10 cellular contexts compared by ENCODE assay signal in the genomic region with DNA sequence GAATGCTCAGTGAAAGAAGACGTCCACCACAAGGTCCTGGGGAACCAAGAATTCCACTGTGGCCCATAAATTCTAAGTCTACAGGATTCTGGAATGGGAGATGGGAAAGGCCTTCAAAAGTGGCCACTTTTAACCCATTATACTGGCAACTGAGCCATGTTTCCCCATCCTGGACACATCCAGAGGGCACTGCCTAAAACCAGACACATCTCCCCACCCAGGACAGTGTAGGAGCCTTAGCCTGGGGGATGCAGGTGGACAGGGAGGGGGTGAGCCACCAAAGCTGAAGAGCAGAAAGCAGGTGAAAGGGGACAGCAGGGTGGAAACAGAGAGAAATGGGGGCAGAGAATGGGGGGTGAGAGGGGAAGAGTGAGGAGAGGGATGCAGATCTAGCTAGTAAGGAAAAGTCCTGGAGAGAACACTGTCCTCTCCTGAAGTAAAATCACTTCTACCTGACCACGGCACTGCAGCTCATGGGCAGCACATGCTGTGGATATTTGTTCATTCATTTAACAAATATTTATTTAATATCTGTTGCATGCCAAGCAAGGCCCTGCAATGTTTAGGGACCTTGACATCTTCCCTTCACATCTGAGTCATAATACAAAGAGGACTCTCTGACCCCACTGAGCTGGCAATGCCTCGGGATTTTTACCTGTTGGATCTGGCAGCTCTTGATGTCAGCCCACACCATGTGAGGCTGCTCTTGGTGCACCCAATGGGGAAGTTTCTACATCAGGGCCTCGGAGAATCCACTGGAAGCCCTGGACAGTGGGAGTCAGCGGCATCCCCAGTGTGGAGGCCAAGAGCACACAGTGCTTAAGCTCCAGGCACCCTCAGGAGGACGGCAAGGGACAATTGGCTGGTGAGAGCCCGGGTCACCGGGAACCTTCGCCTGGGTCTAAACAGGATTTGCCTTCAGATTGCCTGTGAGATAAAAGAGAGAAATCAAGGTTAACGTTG. TPM values are rescaled to one million over a fixed set of nuclear protein-coding genes. Genes with fewer than 3 reads are reported as not detected.
DNase-seq lines count a peak whose midpoint lies in the region; ATAC-seq and TF ChIP-seq lines count a peak whose summit lies in the region.
"Not testable (repeated sequence)": the region's sequence is repeated elsewhere in the genome, so short reads cannot be mapped to it uniquely, and the experiment has no call there.
"Had no signal": no experiment of that assay in that cellular context is flagged by ENCODE, and none has a peak within 500 bp of the region (broad histone marks: within the 10 kb centered on the region; RNA-seq: fewer than 3 reads in every experiment).

No MANE protein-coding gene starts in this region.

- H3K14ac ChIP-seq in neuronal stem cell (ENCODE audit: low read length), result not testable (repeated sequence)

- H4K91ac ChIP-seq in neuronal stem cell (ENCODE audit: low read depth, low read length, poor library complexity), result not testable (repeated sequence)

- H3K23ac ChIP-seq in neuronal stem cell (ENCODE audit: low read depth, low read length, poor library complexity), result not testable (repeated sequence)

- H4K20me1 ChIP-seq in BLaER1 treated with 17β-estradiol and CSF1 and Interleukin-3, amounts not matched to agents 10 nM and 100 nM, result peaks cover 0 to 36% (median 18%) of the 10 kb centered on the region in 11 experiments; a peak in 11 of 22 replicates
- H4K20me1 ChIP-seq in Karpas-422 (ENCODE audit: insufficient read depth, low read depth, low read length), result not testable (repeated sequence)

- H3K18ac ChIP-seq in neuronal stem cell (ENCODE audit: low read length), result not testable (repeated sequence)

- H2BK5ac ChIP-seq in neuronal stem cell (ENCODE audit: low read length), result not testable (repeated sequence)

- H2BK12ac ChIP-seq in neuronal stem cell (ENCODE audit: low read length), result not testable (repeated sequence)

- H3K27me3 ChIP-seq in BLaER1 treated with 17β-estradiol and CSF1 and Interleukin-3, amounts not matched to agents 10 nM and 100 nM, result peaks cover 0 to 15% (median 11%) of the 10 kb centered on the region in 11 experiments; a peak in 11 of 22 replicates
- H3K27me3 ChIP-seq in Karpas-422 (ENCODE audit: low read length); RWPE2 (ENCODE audit: insufficient read depth, poor library complexity, severe bottlenecking); neuronal stem cell (ENCODE audit: control insufficient read depth in 3 of 3, insufficient read depth in 3 of 3, low read depth in 1 of 3, low read length in 3 of 3); suprapubic skin: not testable (repeated sequence)

- TF ChIP-seq EP300 in suprapubic skin (IDR thresholded peaks at IDR 0.05), result not testable (repeated sequence)

- H3K4me3 ChIP-seq in BLaER1 treated with 17β-estradiol and CSF1 and Interleukin-3, amounts not matched to agents 10 nM and 100 nM; Karpas-422 (ENCODE audit: low read length); RWPE2 (ENCODE audit: severe bottlenecking); coronary artery; neuronal stem cell (ENCODE audit: low read length in 2 of 2); suprapubic skin: not testable (repeated sequence)

- not testable (repeated sequence) for H2AFZ ChIP-seq in Karpas-422 (ENCODE audit: low read length); neuronal stem cell (ENCODE audit: low read length)

- peak overlapping the region; percentile 1 for H2BK120ac ChIP-seq in neuronal stem cell (ENCODE audit: low read depth, low read length)

- DNase-seq in Karpas-422, result peak; percentile 44
- DNase-seq in RWPE2 (ENCODE audit: low spot score), result peak; percentile 80
- peak; percentile 59 for DNase-seq in activated CD8-positive, alpha-beta memory T cell treated with anti-CD3 and anti-CD28 coated beads, Interleukin-2, amount 50 U/mL, for 48 hours
- peak; percentile 81 for DNase-seq in coronary artery (ENCODE audit: low spot score)
- peak; percentile 98 for DNase-seq in left lobe of liver (ENCODE audit: low spot score)
- not testable (repeated sequence) for DNase-seq in neuronal stem cell (ENCODE audit: low spot score)
- peak; percentile 81 to 86 for DNase-seq in suprapubic skin (ENCODE audit: low spot score in 2 of 2)

- H3K27ac ChIP-seq in BLaER1 treated with 17β-estradiol and CSF1 and Interleukin-3, amounts not matched to agents 10 nM and 100 nM, result 0 out of 22 replicates have a peak overlapping the region, but pooled peaks of 1 of the 11 experiments have one; percentile 1
- H3K27ac ChIP-seq in Karpas-422 (ENCODE audit: low read length); RWPE2 (ENCODE audit: poor library complexity, severe bottlenecking); coronary artery; neuronal stem cell (replicated peaks; ENCODE audit: low read length); suprapubic skin: not testable (repeated sequence)

- H3K9me2 ChIP-seq in Karpas-422 (replicated peaks; ENCODE audit: insufficient read depth, low read length), result not testable (repeated sequence)

- H2AK5ac ChIP-seq in neuronal stem cell (ENCODE audit: low read depth, low read length), result not testable (repeated sequence)

- not testable (repeated sequence) for TF ChIP-seq POLR2A in suprapubic skin (IDR thresholded peaks at IDR 0.05)

- not testable (repeated sequence) for H3K9ac ChIP-seq in BLaER1 treated with 17β-estradiol and CSF1 and Interleukin-3, amounts not matched to agents 10 nM and 100 nM; Karpas-422 (ENCODE audit: low read length); neuronal stem cell (ENCODE audit: low read depth, low read length, poor library complexity)

- not testable (repeated sequence) for H2BK15ac ChIP-seq in neuronal stem cell (ENCODE audit: low read length)

- not testable (repeated sequence) for H3K9me3 ChIP-seq in BLaER1 treated with 17β-estradiol and CSF1 and Interleukin-3, amounts not matched to agents 10 nM and 100 nM (replicated peaks in 1 of 11); Karpas-422 (ENCODE audit: low read length); RWPE2 (ENCODE audit: severe bottlenecking); neuronal stem cell (replicated peaks in 1 of 2; ENCODE audit: control insufficient read depth in 2 of 2, insufficient read depth in 1 of 2, low read depth in 1 of 2, low read length in 2 of 2); suprapubic skin

- H3K79me2 ChIP-seq in Karpas-422 (ENCODE audit: low read length), result not testable (repeated sequence)

- H3K79me1 ChIP-seq in neuronal stem cell (ENCODE audit: low read depth, low read length), result not testable (repeated sequence)

- peaks cover 18 to 28% (median 24%) of the 10 kb centered on the region in 10 experiments for H3K4me1 ChIP-seq in BLaER1 treated with 17β-estradiol and CSF1 and Interleukin-3, amounts not matched to agents 10 nM and 100 nM
- H3K4me1 ChIP-seq in Karpas-422 (ENCODE audit: low read length) (peaks cover 11% of the 10 kb centered on the region), suprapubic skin (peaks cover 16% of the 10 kb centered on the region)
- H3K4me1 ChIP-seq in RWPE2 (ENCODE audit: insufficient read depth, poor library complexity, severe bottlenecking); neuronal stem cell (ENCODE audit: control insufficient read depth in 2 of 2, insufficient read depth in 1 of 2, low read depth in 1 of 2, low read length in 2 of 2): not testable (repeated sequence)

- H4K8ac ChIP-seq in neuronal stem cell (ENCODE audit: low read depth, low read length), result not testable (repeated sequence)

- H3K36me3 ChIP-seq in BLaER1 treated with 17β-estradiol and CSF1 and Interleukin-3, amounts not matched to agents 10 nM and 100 nM, result peaks cover 34 to 46% (median 42%) of the 10 kb centered on the region in 11 experiments
- not testable (repeated sequence) for H3K36me3 ChIP-seq in Karpas-422 (ENCODE audit: insufficient read depth, low read length); RWPE2 (ENCODE audit: low read depth)
- peaks cover 22 to 44% of the 10 kb centered on the region in 2 donors for H3K36me3 ChIP-seq in neuronal stem cell (replicated peaks in 1 of 2; ENCODE audit: control insufficient read depth in 2 of 2, insufficient read depth in 2 of 2, low read length in 2 of 2)
- peaks cover 32% of the 10 kb centered on the region for H3K36me3 ChIP-seq in suprapubic skin

- H3K4me2 ChIP-seq in BLaER1 treated with 17β-estradiol and CSF1 and Interleukin-3, amounts not matched to agents 10 nM and 100 nM, result peak overlapping the region; percentile 1 to 68 (median 58); a peak in 19 of 22 replicates
- not testable (repeated sequence) for H3K4me2 ChIP-seq in Karpas-422 (ENCODE audit: low read depth, low read length, poor library complexity, severe bottlenecking); neuronal stem cell (ENCODE audit: insufficient read depth, low read length, poor library complexity, severe bottlenecking)

- not testable (repeated sequence) for H3K4ac ChIP-seq in neuronal stem cell (ENCODE audit: low read length)

- not testable (repeated sequence) for ATAC-seq in RWPE2 (ENCODE audit: low read depth)
- ATAC-seq in left lobe of liver, result peak; percentile 73

- WGBS in neuronal stem cell (ENCODE audit: extremely low coverage in 2 of 2, insufficient read length in 2 of 2, insufficient replicate concordance in 1 of 2), 2 donors, result no CpG with 5 or more reads among the region's 10 CpGs
- 93% methylated on average over 10 of the region's 10 CpGs for WGBS in suprapubic skin

- not testable (repeated sequence) for TF ChIP-seq CTCF in RWPE2 (IDR thresholded peaks at IDR 0.05; ENCODE audit: poor library complexity, severe bottlenecking); coronary artery (IDR thresholded peaks at IDR 0.05); suprapubic skin (IDR thresholded peaks at IDR 0.05)

RNA-seq across cellular contexts. Expression of gene NBPF1, which starts 5.2 kb away (rescaled TPM):
- 8.5 and 18.4 TPM in 2 replicates for total RNA-seq in Karpas-422 (2014; rRNA removed; shearing (Covaris generic); ENCODE audit: low replicate concordance)
- total RNA-seq in left lobe of liver, result 23.0 TPM
- polyA plus RNA-seq in neuronal stem cell (2013, experiment 1 of 2), result 19.8 TPM
- 20.3 TPM for polyA plus RNA-seq in neuronal stem cell (2013, experiment 2 of 2)
- total RNA-seq in suprapubic skin, result 10 to 100 TPM; 12.9 to 49.1 (median 23.8) TPM

RNA-seq across cellular contexts. Expression of gene RNU1-3, which starts 58.6 kb away (rescaled TPM):
- under 0.01 TPM in 2 replicates for total RNA-seq in Karpas-422 (2014; rRNA removed; shearing (Covaris generic); ENCODE audit: low replicate concordance)
- total RNA-seq in left lobe of liver (1,159 TPM), suprapubic skin (under 1 TPM; under 0.01 TPM)
- 14.3 TPM for polyA plus RNA-seq in neuronal stem cell (2013, experiment 1 of 2)
- 15.9 TPM for polyA plus RNA-seq in neuronal stem cell (2013, experiment 2 of 2)
- total RNA-seq: G401, M059J had no signal

Comparison
In these comparisons a context has a peak if more than half of its experiments do, and no peak if none do; other contexts are left out.
1. RNA of gene RNU1-3, which starts 58.6 kb away (total RNA-seq): 1,159 TPM in left lobe of liver (single experiment); under 0.01 TPM in Karpas-422 and under 0.01 TPM in suprapubic skin; every median in the first group is over 1,000 times any median in the second.